Comparison of ENCODE assay signal across 8 cellular contexts in genomic region chr12:92928962-92929915, GRCh38. TPM values are rescaled to one million over a fixed set of nuclear protein-coding genes. Genes with fewer than 3 reads are reported as not detected.
A peak's percentile ranks its signal among the peaks of the same experiment; 100 is the strongest.
DNase-seq lines count a peak whose midpoint lies in the region; ATAC-seq and TF ChIP-seq lines count a peak whose summit lies in the region.

EEA1 (minus strand) TSS chr12:92929295; CDS start chr12:92929066, 229 bp downstream.

- TF ChIP-seq EP300 in upper lobe of left lung (IDR thresholded peaks at IDR 0.05), result peak in 1 of 4 donors; percentile 43

- H3K9me3 ChIP-seq in heart left ventricle, result no peaks in the 10 kb centered on the region
- H3K9me3 ChIP-seq in upper lobe of left lung, result no peaks in the 10 kb centered on the region

- H3K27me3 ChIP-seq in heart left ventricle, result no peaks in the 10 kb centered on the region
- H3K27me3 ChIP-seq in upper lobe of left lung, result no peaks in the 10 kb centered on the region

- peak; percentile 91 for ATAC-seq in HG02798 (IDR thresholded peaks at IDR 0.05; ENCODE audit: poor library complexity, unreplicated experiment)
- ATAC-seq in heart left ventricle, result peak; percentile 94 to 96 (median 96)
- peak; percentile 96 to 98 for ATAC-seq in upper lobe of left lung (ENCODE audit: low FRiP score in 2 of 2)

- intact Hi-C loops in heart left ventricle (cut with DNase I) (loop anchor here in 5 of 10 donors (5.0 to 10.0 kb wide), 6 partner anchors 67 to 486 kb away; no protein-coding TSS in a partner anchor), posterior cingulate gyrus (cut with DNase I) (loop anchor here (5.0 kb wide), 2 partner anchors 142 to 453 kb away; no protein-coding TSS in a partner anchor)

- DNase-seq in NCI-H1436 (lab: John Stamatoyannopoulos, UW) (peak; percentile 93), T follicular helper cell (ENCODE audit: low read depth) (peak; percentile 89), heart left ventricle (peak; percentile 98 to 99 (median 98)), posterior cingulate gyrus (peak; percentile 93 to 100 (median 98)), upper lobe of left lung (peak; percentile 98)

- H3K27ac ChIP-seq in adipose tissue (ENCODE audit: low read depth, low read length) (peak within 1 kb of the TSS; percentile 83), heart left ventricle (peak within 1 kb of the TSS; percentile 92 to 99 (median 98)), upper lobe of left lung (peak within 1 kb of the TSS; percentile 95 to 100 (median 98))

- TF ChIP-seq POLR2A in heart left ventricle (IDR thresholded peaks at IDR 0.05), result peak; percentile 72 to 95
- TF ChIP-seq POLR2A in upper lobe of left lung (IDR thresholded peaks at IDR 0.05), result peak; percentile 74 to 98 (median 95)

- WGBS in adipose tissue, 3 donors, result 0 to 1% (median 0%) methylated on average over 71 to 98 of the region's 98 CpGs
- 0 to 1% (median 0%) methylated on average over 58 to 98 of the region's 98 CpGs for WGBS in heart left ventricle, 4 donors
- WGBS in upper lobe of left lung, 2 donors, result 0 to 1% methylated on average over 22 to 54 of the region's 98 CpGs

- H3K4me3 ChIP-seq in GM12875 (ENCODE audit: low read depth, low read length), result peak within 1 kb of the TSS; percentile 75
- peak within 1 kb of the TSS; percentile 62 to 94 (median 82) for H3K4me3 ChIP-seq in heart left ventricle
- peak within 1 kb of the TSS; percentile 75 to 90 (median 86) for H3K4me3 ChIP-seq in upper lobe of left lung

- no peaks in the 10 kb centered on the region for H3K36me3 ChIP-seq in heart left ventricle
- no peaks in the 10 kb centered on the region for H3K36me3 ChIP-seq in upper lobe of left lung

- H3K4me1 ChIP-seq in heart left ventricle (peaks cover 0 to 48% (median 25%) of the 10 kb centered on the region in 12 donors), upper lobe of left lung (peaks cover 16 to 37% (median 21%) of the 10 kb centered on the region in 4 donors)

- TF ChIP-seq CTCF in GM12875 (IDR thresholded peaks at IDR 0.05; ENCODE audit: borderline replicate concordance, insufficient read depth, low read depth, low read length) (peak; percentile 37; the same call in 1 of the 2 replicates), heart left ventricle (IDR thresholded peaks at IDR 0.05) (peak in 8 of 12 donors; percentile 6 to 50 (median 30)), upper lobe of left lung (IDR thresholded peaks at IDR 0.05) (peak in 5 of 6 experiments; percentile 27 to 40 (median 38))

RNA-seq across cellular contexts. Expression of gene EEA1, which starts in this region (rescaled TPM):
- polyA plus RNA-seq in adipose tissue, result 1 to 10 TPM; 1.9 to 5.4 (median 5.1) TPM
- 10 to 100 TPM; 14.5 to 45.5 (median 29.9) TPM for total RNA-seq in heart left ventricle
- 1 to 10 TPM; 5.1 to 5.5 TPM for polyA plus RNA-seq in heart left ventricle
- 10 to 100 TPM; 10.2 to 33.5 (median 22.8) TPM for total RNA-seq in upper lobe of left lung

Comparison
In these comparisons a context has a peak if more than half of its experiments do, and no peak if none do; other contexts are left out.
1. Peak in every context shown above with its lines: DNase-seq, ATAC-seq, H3K4me3 ChIP-seq and H3K27ac ChIP-seq.